1 cellular context compared by ENCODE assay signal in genomic region chr3:9784876-9785443, GRCh38.
TF ChIP-seq lines count a peak whose summit lies in the region.

No MANE protein-coding gene starts in this region.

TF ChIP-seq in K562, 482 proteins besides CTCF, POLR2A, EP300 and RAD21:
- TF ChIP-seq ZNF280B (CRISPR knock-in tag; IDR thresholded peaks at IDR 0.05) (no peak), MEIS2 (IDR thresholded peaks at IDR 0.05; ENCODE audit: partially characterized antibody) (peak; percentile 14), ZNF134 (CRISPR knock-in tag; conservative IDR thresholded peaks at IDR 0.05) (no peak), ZNF12 (CRISPR knock-in tag; IDR thresholded peaks at IDR 0.05) (no peak), GMEB1 (CRISPR knock-in tag; IDR thresholded peaks at IDR 0.05) (no peak), POLR2AphosphoS5 (IDR thresholded peaks at IDR 0.05; ENCODE audit: control insufficient read depth, insufficient read depth, low read depth, low read length) (0 out of 2 replicates have a peak, but pooled peaks have one; percentile 23), WHSC1 (IDR thresholded peaks at IDR 0.05; ENCODE audit: low read length) (peak; percentile 56), PBX2 (CRISPR knock-in tag; IDR thresholded peaks at IDR 0.05; ENCODE audit: low read depth) (no peak), PBX2 (tag; conservative IDR thresholded peaks at IDR 0.05; ENCODE audit: low read depth) (peak; percentile 81), CEBPG (CRISPR knock-in tag; IDR thresholded peaks at IDR 0.05) (no peak), CEBPG (tag; conservative IDR thresholded peaks at IDR 0.05 in 1 of 2, IDR thresholded peaks at IDR 0.05 in 1 of 2) (peak in 1 of 2 experiments; percentile 17; a peak in 1 of 4 replicates)
